Comparison of ENCODE assay signal across 1 cellular context in genomic region chr5:37370864-37371726, GRCh38.
A peak's percentile ranks its signal among the peaks of the same experiment; 100 is the strongest.
TF ChIP-seq lines count a peak whose summit lies in the region.

TSS of gene NUP155 (minus strand) at chr5:37371106. CDS start at chr5:37370977, 129 bp downstream.

TF ChIP-seq in HepG2, 621 proteins besides CTCF, POLR2A, EP300 and RAD21 (continued from another document and continues in another):
- TF ChIP-seq ZBTB40 (IDR thresholded peaks at IDR 0.05): peak; percentile 55
- peak; percentile 32; the same call in 1 of the 2 replicates for TF ChIP-seq ZBTB40 (CRISPR knock-in tag; IDR thresholded peaks at IDR 0.05)
- TF ChIP-seq SIX4 (CRISPR knock-in tag; IDR thresholded peaks at IDR 0.05): no peak
- TF ChIP-seq RNF2 (conservative IDR thresholded peaks at IDR 0.05; ENCODE audit: low read depth): no peak; the same call in 1 of the 2 replicates
- TF ChIP-seq MAX (IDR thresholded peaks at IDR 0.05): peak; percentile 76; the same call in 1 of the 2 replicates
- TF ChIP-seq ZNF674 (CRISPR knock-in tag; IDR thresholded peaks at IDR 0.05; ENCODE audit: low read depth): no peak
- TF ChIP-seq NBN (conservative IDR thresholded peaks at IDR 0.05): no peak
- TF ChIP-seq GABPA (IDR thresholded peaks at IDR 0.05; ENCODE audit: low read depth, low read length): peak; percentile 89
- peak; percentile 98 for TF ChIP-seq GABPA (CRISPR knock-in tag; IDR thresholded peaks at IDR 0.05; ENCODE audit: low read depth)
- TF ChIP-seq RAD51 (IDR thresholded peaks at IDR 0.05; ENCODE audit: borderline replicate concordance): no peak
- TF ChIP-seq HIVEP1 (CRISPR knock-in tag; IDR thresholded peaks at IDR 0.05): peak; percentile 54; the same call in 1 of the 2 replicates
- TF ChIP-seq PPARG (CRISPR knock-in tag; conservative IDR thresholded peaks at IDR 0.05): no peak
- peak in 1 of 2 experiments; percentile 38; a peak in 1 of 4 replicates for TF ChIP-seq HMGXB4 (CRISPR knock-in tag; IDR thresholded peaks at IDR 0.05; ENCODE audit: borderline replicate concordance in 1 of 2, low read depth in 1 of 2)
- TF ChIP-seq HOXA9 (CRISPR knock-in tag; IDR thresholded peaks at IDR 0.05; ENCODE audit: borderline replicate concordance): no peak
- no peak for TF ChIP-seq RCOR2 (CRISPR knock-in tag; IDR thresholded peaks at IDR 0.05)
- TF ChIP-seq ZNF547 (CRISPR knock-in tag; IDR thresholded peaks at IDR 0.05): peak; percentile 36; the same call in 1 of the 2 replicates
- no peak for TF ChIP-seq HINFP (CRISPR knock-in tag; IDR thresholded peaks at IDR 0.05; ENCODE audit: low read depth)
- no peak for TF ChIP-seq TEF (CRISPR knock-in tag; IDR thresholded peaks at IDR 0.05)
- no peak for TF ChIP-seq SALL2 (CRISPR knock-in tag; IDR thresholded peaks at IDR 0.05)
- TF ChIP-seq ZNF337 (CRISPR knock-in tag; IDR thresholded peaks at IDR 0.05; ENCODE audit: borderline replicate concordance, low read depth): no peak
- TF ChIP-seq KLF6 (CRISPR knock-in tag; IDR thresholded peaks at IDR 0.05): no peak; the same call in 1 of the 2 replicates
- no peak for TF ChIP-seq ZFP62 (CRISPR knock-in tag; IDR thresholded peaks at IDR 0.05)
- TF ChIP-seq ZNF7 (CRISPR knock-in tag; IDR thresholded peaks at IDR 0.05): no peak
- TF ChIP-seq ZNF451 (CRISPR knock-in tag; IDR thresholded peaks at IDR 0.05): 0 out of 2 replicates have a peak, but pooled peaks have one; percentile 57
- TF ChIP-seq SCMH1 (CRISPR knock-in tag; IDR thresholded peaks at IDR 0.05; ENCODE audit: borderline replicate concordance): no peak
- no peak for TF ChIP-seq SATB2 (CRISPR knock-in tag; IDR thresholded peaks at IDR 0.05)
- no peak for TF ChIP-seq PREB (CRISPR knock-in tag; IDR thresholded peaks at IDR 0.05)
- TF ChIP-seq FUBP1 (CRISPR knock-in tag; IDR thresholded peaks at IDR 0.05; ENCODE audit: borderline replicate concordance): no peak
- TF ChIP-seq ZNF496 (CRISPR knock-in tag; IDR thresholded peaks at IDR 0.05; ENCODE audit: insufficient replicate concordance): no peak
- TF ChIP-seq ETV5 (CRISPR knock-in tag; IDR thresholded peaks at IDR 0.05; ENCODE audit: borderline replicate concordance): peak; percentile 38; the same call in 1 of the 2 replicates
- TF ChIP-seq ZMAT3 (CRISPR knock-in tag; conservative IDR thresholded peaks at IDR 0.05): 0 out of 2 replicates have a peak, but pooled peaks have one; percentile 3
- no peak for TF ChIP-seq TBP (CRISPR knock-in tag; IDR thresholded peaks at IDR 0.05)
- peak; percentile 35; the same call in 1 of the 2 replicates for TF ChIP-seq NFKBIZ (CRISPR knock-in tag; IDR thresholded peaks at IDR 0.05)
- no peak; the same call in 1 of the 2 replicates for TF ChIP-seq MED13 (CRISPR knock-in tag; IDR thresholded peaks at IDR 0.05)
- TF ChIP-seq IRF2 (CRISPR knock-in tag; IDR thresholded peaks at IDR 0.05): peak; percentile 50; the same call in 1 of the 2 replicates
- TF ChIP-seq ONECUT2 (CRISPR knock-in tag; IDR thresholded peaks at IDR 0.05): no peak
- TF ChIP-seq ZNF530 (CRISPR knock-in tag; IDR thresholded peaks at IDR 0.05; ENCODE audit: low read depth): no peak
- no peak for TF ChIP-seq ZNF556 (CRISPR knock-in tag; IDR thresholded peaks at IDR 0.05; ENCODE audit: borderline replicate concordance)
- no peak for TF ChIP-seq NFATC3 (CRISPR knock-in tag; IDR thresholded peaks at IDR 0.05)
- TF ChIP-seq MTERF4 (CRISPR knock-in tag; IDR thresholded peaks at IDR 0.05): no peak
- no peak for TF ChIP-seq SMAD1 (CRISPR knock-in tag; IDR thresholded peaks at IDR 0.05; ENCODE audit: borderline replicate concordance, low read depth)
- TF ChIP-seq KDM3A (CRISPR knock-in tag; IDR thresholded peaks at IDR 0.05; ENCODE audit: low read depth): no peak
